ENCODE assay signal across 14 cellular contexts in genomic region chr13:51518847-51519246, GRCh38.
DNase-seq lines count a peak whose midpoint lies in the region; ATAC-seq and TF ChIP-seq lines count a peak whose summit lies in the region.
"Had no signal": no experiment of that assay in that cellular context is flagged by ENCODE, and none has a peak within 500 bp of the region (broad histone marks: within the 10 kb centered on the region; RNA-seq: fewer than 3 reads in every experiment).

No MANE protein-coding gene starts in this region.

- peak overlapping the region in 1 of 2 donors; percentile 88 for H3K27ac Mint-ChIP-seq in stimulated activated naive CD8-positive, alpha-beta T cell treated with anti-CD3 and anti-CD28 coated beads, Interleukin-15, amount 100 ng/mL, for 72 hours
- H3K27ac Mint-ChIP-seq in CD8-positive, alpha-beta T cell, result no peak overlapping the region

- no peak overlapping the region for H3K4me3 ChIP-seq in PC-3 (ENCODE audit: low read length)
- no peak overlapping the region for H3K4me3 ChIP-seq in CD8-positive, alpha-beta T cell (ENCODE audit: low read depth, low read length)
- no peak overlapping the region for H3K4me3 ChIP-seq in sigmoid colon

- no peak for TF ChIP-seq POLR2A in sigmoid colon (IDR thresholded peaks at IDR 0.05)

- ATAC-seq in PC-3, result peak; percentile 77
- peak; percentile 92 for ATAC-seq in stimulated activated naive CD8-positive, alpha-beta T cell treated with anti-CD3 and anti-CD28 coated beads, Interleukin-15, amount 100 ng/mL, for 72 hours
- no peak for ATAC-seq in CD8-positive, alpha-beta T cell
- no peak for ATAC-seq in HG02840 (IDR thresholded peaks at IDR 0.05; ENCODE audit: low FRiP score, unreplicated experiment)

- H3K27ac ChIP-seq in PC-3 (ENCODE audit: low read length) (peak overlapping the region; percentile 70), epithelial cell of prostate (peak overlapping the region; percentile 80), sigmoid colon (no peak overlapping the region)
- no peak overlapping the region for H3K27ac ChIP-seq in CD8-positive, alpha-beta T cell (ENCODE audit: low read depth, low read length)

- peak; percentile 55 for DNase-seq in stimulated activated CD4-positive, alpha-beta T cell treated with anti-CD3 and anti-CD28 coated beads, Interleukin-1b, Interleukin-23, amount 100 ng/mL, for 48 hours
- DNase-seq in stimulated activated CD4-positive, alpha-beta T cell treated with anti-CD3 and anti-CD28 coated beads, Interleukin-12 subunit alpha, Interleukin-12 subunit beta, amount 100 ng/mL, for 4 hours, result no peak
- DNase-seq in PC-3 (peak; percentile 72), epithelial cell of prostate (ENCODE audit: low read depth, low spot score) (no peak), sigmoid colon (no peak)
- peak in 1 of 2 donors; percentile 26 for DNase-seq in stimulated activated naive CD8-positive, alpha-beta T cell treated with anti-CD3 and anti-CD28 coated beads, Interleukin-15, amount 100 ng/mL, for 72 hours
- DNase-seq in CD8-positive, alpha-beta T cell, result no peak
- DNase-seq: activated gamma-delta T cell treated with Interleukin-2 at 50 U/mL for 16 hours; COR-L47; effector CD4-positive, alpha-beta T cell; MM.1S; naive B cell; NCI-H774 had no signal

- no peak overlapping the region for H3K4me3 Mint-ChIP-seq in stimulated activated naive CD8-positive, alpha-beta T cell treated with anti-CD3 and anti-CD28 coated beads, Interleukin-15, amount 100 ng/mL, for 72 hours
- no peak overlapping the region for H3K4me3 Mint-ChIP-seq in CD8-positive, alpha-beta T cell
- H3K4me3 Mint-ChIP-seq: naive B cell had no signal

- 0 out of 2 replicates have a peak overlapping the region, but pooled peaks have one; percentile 59 for H3K4me2 ChIP-seq in PC-3 (ENCODE audit: low read length)

- intact Hi-C loops in PC-3 (cut with micrococcal nuclease), result no loop called here
- intact Hi-C loops in CD8-positive, alpha-beta T cell (cut with DNase I, micrococcal nuclease), result no loop called here
- intact Hi-C loops in sigmoid colon (cut with DNase I), result no loop called here

- no peaks in the 10 kb centered on the region for H3K36me3 Mint-ChIP-seq in CD8-positive, alpha-beta T cell
- H3K36me3 Mint-ChIP-seq: naive B cell had no signal

- no peaks in the 10 kb centered on the region for H3K9me2 ChIP-seq in PC-3 (replicated peaks; ENCODE audit: low read length)

- CTCF ChIA-PET in PC-3 (lab: Charles Lee), result no interaction called here
- CTCF ChIA-PET in CD8-positive, alpha-beta T cell (lab: Charles Lee), result no interaction called here

- H2AFZ ChIP-seq in PC-3 (ENCODE audit: low read length), result peak overlapping the region; percentile 32; the same call in 1 of the 2 replicates

- peaks cover 39% of the 10 kb centered on the region for H3K4me1 ChIP-seq in PC-3 (ENCODE audit: insufficient read depth, low read length)
- peaks cover 9% of the 10 kb centered on the region for H3K4me1 ChIP-seq in CD8-positive, alpha-beta T cell (ENCODE audit: insufficient read depth, low read length)
- H3K4me1 ChIP-seq in sigmoid colon, result peaks cover 0 to 7% (median 3%) of the 10 kb centered on the region in 4 donors

- H3K9me3 ChIP-seq in PC-3 (ENCODE audit: low read length) (no peaks in the 10 kb centered on the region), sigmoid colon (no peaks in the 10 kb centered on the region)
- H3K9me3 ChIP-seq in CD8-positive, alpha-beta T cell (ENCODE audit: low read length), result no peaks in the 10 kb centered on the region

- no peaks in the 10 kb centered on the region for H4K20me1 ChIP-seq in PC-3 (ENCODE audit: low read length)

- no peak overlapping the region for H3K9ac ChIP-seq in PC-3 (ENCODE audit: low read length)

- no peak for TF ChIP-seq EP300 in sigmoid colon (IDR thresholded peaks at IDR 0.05)

- WGBS in sigmoid colon, 2 donors, result 66 to 79% methylated on average over 5 of the region's 5 CpGs

- H3F3A ChIP-seq in PC-3 (ENCODE audit: low read length, unreplicated experiment), result no peaks in the 10 kb centered on the region

- H3K27me3 ChIP-seq in PC-3 (ENCODE audit: low read length), result no peaks in the 10 kb centered on the region
- H3K27me3 ChIP-seq in CD8-positive, alpha-beta T cell (ENCODE audit: insufficient read depth, low read length), result no peaks in the 10 kb centered on the region
- H3K27me3 ChIP-seq in sigmoid colon, result no peaks in the 10 kb centered on the region

- BruUV-seq in PC-3 (replicated peaks; lab: Mats Ljungman, UMichigan), result no TSS peak

- no peaks in the 10 kb centered on the region for H3K79me2 ChIP-seq in PC-3 (ENCODE audit: low read length)

- TF ChIP-seq CTCF in PC-3 (conservative IDR thresholded peaks at IDR 0.05; ENCODE audit: low read depth, low read length), result no peak
- no peak for TF ChIP-seq CTCF in CD8-positive, alpha-beta T cell (IDR thresholded peaks at IDR 0.05)
- no peak for TF ChIP-seq CTCF in sigmoid colon (IDR thresholded peaks at IDR 0.05)

- no peaks in the 10 kb centered on the region for H3K27me3 Mint-ChIP-seq in stimulated activated naive CD8-positive, alpha-beta T cell treated with anti-CD3 and anti-CD28 coated beads, Interleukin-15, amount 100 ng/mL, for 72 hours
- H3K27me3 Mint-ChIP-seq in CD8-positive, alpha-beta T cell (ENCODE audit: low read depth), result no peaks in the 10 kb centered on the region

- H3K9me3 Mint-ChIP-seq in stimulated activated naive CD8-positive, alpha-beta T cell treated with anti-CD3 and anti-CD28 coated beads, Interleukin-15, amount 100 ng/mL, for 72 hours, result peaks cover 0 to 7% of the 10 kb centered on the region in 2 donors
- no peaks in the 10 kb centered on the region for H3K9me3 Mint-ChIP-seq in CD8-positive, alpha-beta T cell

- H3K4me1 Mint-ChIP-seq in stimulated activated naive CD8-positive, alpha-beta T cell treated with anti-CD3 and anti-CD28 coated beads, Interleukin-15, amount 100 ng/mL, for 72 hours, result peaks cover 28% of the 10 kb centered on the region
- peaks cover 14% of the 10 kb centered on the region for H3K4me1 Mint-ChIP-seq in CD8-positive, alpha-beta T cell (ENCODE audit: low read depth)

- H3K36me3 ChIP-seq in PC-3 (ENCODE audit: low read depth, low read length) (no peaks in the 10 kb centered on the region), sigmoid colon (no peaks in the 10 kb centered on the region)
- no peaks in the 10 kb centered on the region for H3K36me3 ChIP-seq in CD8-positive, alpha-beta T cell (ENCODE audit: insufficient read depth, low read length)

- POLR2A ChIA-PET in PC-3 (lab: Charles Lee; ENCODE audit: unreplicated experiment), result no interaction called here
- POLR2A ChIA-PET in CD8-positive, alpha-beta T cell (lab: Charles Lee), result no interaction called here

Comparison
In these comparisons a context has a peak if more than half of its experiments do, and no peak if none do; other contexts are left out.
1. DNase-seq: peak in stimulated activated CD4-positive, alpha-beta T cell treated with anti-CD3 and anti-CD28 coated beads, Interleukin-1b, Interleukin-23, amount 100 ng/mL, for 48 hours (single experiment) and PC-3 (single experiment); none in stimulated activated CD4-positive, alpha-beta T cell treated with anti-CD3 and anti-CD28 coated beads, Interleukin-12 subunit alpha, Interleukin-12 subunit beta, amount 100 ng/mL, for 4 hours (single experiment), epithelial cell of prostate (single experiment), CD8-positive, alpha-beta T cell (0 of 7) and sigmoid colon (single experiment).
2. ATAC-seq: peak in PC-3 (single experiment) and stimulated activated naive CD8-positive, alpha-beta T cell treated with anti-CD3 and anti-CD28 coated beads, Interleukin-15, amount 100 ng/mL, for 72 hours (single experiment); none in CD8-positive, alpha-beta T cell (single experiment) and HG02840 (single experiment).
3. H3K27ac ChIP-seq: peak in PC-3 (single experiment) and epithelial cell of prostate (single experiment); none in CD8-positive, alpha-beta T cell (single experiment) and sigmoid colon (0 of 4).